Comparison of ENCODE assay signal across 14 cellular contexts in the genomic region with DNA sequence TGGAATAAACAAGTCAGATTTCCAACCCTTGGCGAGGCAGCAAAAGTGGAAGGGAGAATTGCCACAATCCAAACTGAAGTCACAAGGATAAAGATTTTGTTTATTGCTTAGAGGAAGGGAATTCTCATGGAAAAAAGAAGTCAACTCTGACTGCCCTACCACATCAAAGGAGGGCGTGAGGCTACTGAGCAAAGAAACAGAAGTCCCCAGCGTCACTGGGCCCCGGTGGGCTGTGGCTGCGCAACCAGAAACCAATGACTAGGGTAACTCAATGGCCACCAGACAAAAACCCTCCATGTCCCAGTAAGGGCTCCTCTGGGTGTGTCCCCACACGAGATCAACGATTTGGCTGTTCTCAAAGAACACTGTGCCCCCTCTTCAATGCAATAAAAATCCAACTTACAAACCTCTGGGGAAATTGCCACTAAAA.
DNase-seq lines count a peak whose midpoint lies in the region; ATAC-seq and TF ChIP-seq lines count a peak whose summit lies in the region.
"Had no signal": no experiment of that assay in that cellular context is flagged by ENCODE, and none has a peak within 500 bp of the region (broad histone marks: within the 10 kb centered on the region; RNA-seq: fewer than 3 reads in every experiment).

No MANE protein-coding gene starts in this region.

- H3K27me3 ChIP-seq in lung (ENCODE audit: control insufficient read depth, insufficient read depth) = no peaks in the 10 kb centered on the region
- no peaks in the 10 kb centered on the region for H3K27me3 ChIP-seq in stomach
- H3K27me3 ChIP-seq: brain microvascular endothelial cell, SJCRH30 had no signal

- 52 to 69% methylated on average over 7 of the region's 7 CpGs for WGBS in lung, 2 donors
- 60 to 70% (median 68%) methylated on average over 7 of the region's 7 CpGs for WGBS in stomach, 5 donors

- H3K27ac ChIP-seq in lung (ENCODE audit: low read depth in 1 of 2, low read length in 1 of 2) (peak overlapping the region; percentile 1 to 82), stomach (peak overlapping the region; percentile 32 to 81 (median 71))
- H3K27ac ChIP-seq: brain microvascular endothelial cell, SJCRH30 had no signal

- intact Hi-C loops in dendritic cell treated with granulocyte-macrophage colony-stimulating factor and Interleukin-4, amounts not matched to agents 40 ng/mL and 50 ng/mL, for 4 days (cut with micrococcal nuclease) = no loop called here
- intact Hi-C loops in stomach (cut with DNase I; ENCODE audit: low total_unique reads) = no loop called here

- H3K4me3 ChIP-seq in lung (no peak overlapping the region), stomach (no peak overlapping the region)
- H3K4me3 ChIP-seq: SJCRH30 had no signal

- H3K36me3 ChIP-seq in lung (ENCODE audit: control insufficient read depth in 2 of 2, insufficient read depth in 2 of 2, low read length in 2 of 2) = peaks cover 0 to 7% of the 10 kb centered on the region in 2 donors
- H3K36me3 ChIP-seq in stomach = peaks cover 0 to 20% (median 18%) of the 10 kb centered on the region in 4 donors
- H3K36me3 ChIP-seq: brain microvascular endothelial cell, SJCRH30 had no signal

- H3K4me1 Mint-ChIP-seq in dendritic cell treated with granulocyte-macrophage colony-stimulating factor and Interleukin-4, amounts not matched to agents 40 ng/mL and 50 ng/mL, for 4 days (ENCODE audit: low read depth) = peaks cover 58% of the 10 kb centered on the region

- peaks cover 52% of the 10 kb centered on the region for H3K36me3 Mint-ChIP-seq in dendritic cell treated with granulocyte-macrophage colony-stimulating factor and Interleukin-4, amounts not matched to agents 40 ng/mL and 50 ng/mL, for 4 days (ENCODE audit: low read depth)

- DNase-seq in H4 (ENCODE audit: low spot score) = peak; percentile 58
- no peak for DNase-seq in lung (ENCODE audit: low spot score)
- no peak for DNase-seq in stomach
- no peak for DNase-seq in NOMO-1 (lab: John Stamatoyannopoulos, UW; ENCODE audit: unreplicated experiment in 2 of 2)
- DNase-seq: activated CD8-positive, alpha-beta memory T cell treated with anti-CD3 and anti-CD28 coated beads for 24 hours; brain microvascular endothelial cell; hippocampal formation; retina had no signal

- no peak overlapping the region for H3K4me3 Mint-ChIP-seq in dendritic cell treated with granulocyte-macrophage colony-stimulating factor and Interleukin-4, amounts not matched to agents 40 ng/mL and 50 ng/mL, for 4 days
- H3K4me3 Mint-ChIP-seq: IgD-negative memory B cell had no signal

- H3K27me3 Mint-ChIP-seq in dendritic cell treated with granulocyte-macrophage colony-stimulating factor and Interleukin-4, amounts not matched to agents 40 ng/mL and 50 ng/mL, for 4 days = no peaks in the 10 kb centered on the region
- H3K27me3 Mint-ChIP-seq: IgD-negative memory B cell had no signal

- no peak for TF ChIP-seq POLR2A in stomach (IDR thresholded peaks at IDR 0.05)

- no peak for TF ChIP-seq EP300 in stomach (IDR thresholded peaks at IDR 0.05)

- peak overlapping the region; percentile 61 for H3K27ac Mint-ChIP-seq in dendritic cell treated with granulocyte-macrophage colony-stimulating factor and Interleukin-4, amounts not matched to agents 40 ng/mL and 50 ng/mL, for 4 days

- peak; percentile 16 for ATAC-seq in lung (ENCODE audit: insufficient read depth, low FRiP score)
- no peak for ATAC-seq in GM18498 (IDR thresholded peaks at IDR 0.05; ENCODE audit: unreplicated experiment)
- ATAC-seq in GM21825 (IDR thresholded peaks at IDR 0.05; ENCODE audit: unreplicated experiment) = no peak
- no peak for ATAC-seq in GM18858 (IDR thresholded peaks at IDR 0.05; ENCODE audit: unreplicated experiment)

- H3K4me1 ChIP-seq in lung (ENCODE audit: control insufficient read depth in 2 of 2, insufficient read depth in 2 of 2, low read length in 2 of 2) (peaks cover 10 to 12% of the 10 kb centered on the region in 2 donors), stomach (peaks cover 17 to 66% (median 43%) of the 10 kb centered on the region in 4 donors)

- H3K9me3 Mint-ChIP-seq in dendritic cell treated with granulocyte-macrophage colony-stimulating factor and Interleukin-4, amounts not matched to agents 40 ng/mL and 50 ng/mL, for 4 days = no peaks in the 10 kb centered on the region
- H3K9me3 Mint-ChIP-seq: IgD-negative memory B cell had no signal

- TF ChIP-seq CTCF in lung (IDR thresholded peaks at IDR 0.05; ENCODE audit: control extremely low read depth, extremely low read depth) (no peak), stomach (IDR thresholded peaks at IDR 0.05) (no peak)

- H3K9me3 ChIP-seq in lung (ENCODE audit: control insufficient read depth in 2 of 2, insufficient read depth in 1 of 2, low read length in 1 of 2) (peaks cover 0 to 1% of the 10 kb centered on the region in 2 donors), stomach (no peaks in the 10 kb centered on the region)
- H3K9me3 ChIP-seq: SJCRH30 had no signal
